16 cellular contexts compared by ENCODE assay signal in the genomic region with DNA sequence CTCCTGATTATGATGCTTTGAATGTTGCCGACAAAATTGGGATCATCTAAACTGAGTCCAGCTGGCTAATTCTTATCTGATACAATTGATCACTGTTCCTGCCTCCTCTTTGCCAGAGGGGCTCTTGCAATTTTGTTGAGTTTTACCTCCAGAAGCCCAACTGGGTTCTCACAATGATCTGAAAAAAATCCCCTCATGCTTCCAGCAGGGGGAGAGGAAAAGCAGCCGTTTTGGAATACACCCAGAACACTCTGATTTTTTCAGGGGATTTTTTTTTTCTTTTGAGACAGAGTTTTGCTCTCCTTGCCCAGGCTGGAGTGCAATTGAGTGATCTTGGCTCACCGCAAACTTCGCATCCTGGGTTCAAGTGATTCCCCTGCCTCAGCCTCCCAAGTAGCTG. TPM values are rescaled to one million over a fixed set of nuclear protein-coding genes. Genes with fewer than 3 reads are reported as not detected.
DNase-seq lines count a peak whose midpoint lies in the region; ATAC-seq and TF ChIP-seq lines count a peak whose summit lies in the region.
"Had no signal": no experiment of that assay in that cellular context is flagged by ENCODE, and none has a peak within 500 bp of the region (broad histone marks: within the 10 kb centered on the region; RNA-seq: fewer than 3 reads in every experiment).

No MANE protein-coding gene starts in this region.

- H3K27ac Mint-ChIP-seq in activated T-helper 1 cell treated with anti-CD3 and anti-CD28 coated beads, Interleukin-12 subunit alpha, Interleukin-12 subunit beta, Interleukin-2, Interleukin-4 antibody, amounts not matched to agents 30 ng/mL and 10 ng/mL and 1 ng/mL, durations not matched to agents 14 hours and 24 hours and 36 hours = no peak overlapping the region

- H3K4me3 Mint-ChIP-seq in activated T-helper 1 cell treated with anti-CD3 and anti-CD28 coated beads, Interleukin-12 subunit alpha, Interleukin-12 subunit beta, Interleukin-2, Interleukin-4 antibody, amounts not matched to agents 30 ng/mL and 10 ng/mL and 1 ng/mL, durations not matched to agents 14 hours and 24 hours and 36 hours = no peak overlapping the region

- POLR2A ChIA-PET in PC-3 (lab: Charles Lee; ENCODE audit: unreplicated experiment) = no interaction called here

- no peak overlapping the region for H3K27ac ChIP-seq in PC-3 (ENCODE audit: low read length)
- H3K27ac ChIP-seq: A549, HL-60, transverse colon had no signal

- peaks cover 8% of the 10 kb centered on the region; the same call in 1 of the 2 replicates for H3K4me1 ChIP-seq in PC-3 (ENCODE audit: insufficient read depth, low read length)
- H3K4me1 ChIP-seq: A549 had no signal

- peak; percentile 42; the same call in 1 of the 2 replicates for TF ChIP-seq CTCF in PC-3 (conservative IDR thresholded peaks at IDR 0.05; ENCODE audit: low read depth, low read length)
- peak; percentile 31 for TF ChIP-seq CTCF in epithelial cell of esophagus (IDR thresholded peaks at IDR 0.05; ENCODE audit: insufficient read depth, low read depth, low read length, missing control alignments)
- peak; percentile 54 for TF ChIP-seq CTCF in retinal pigment epithelial cell (conservative IDR thresholded peaks at IDR 0.05; ENCODE audit: low read depth, low read length)

- H3K9me2 ChIP-seq in PC-3 (replicated peaks; ENCODE audit: low read length) = no peaks in the 10 kb centered on the region

- no peaks in the 10 kb centered on the region for H3K36me3 Mint-ChIP-seq in activated T-helper 1 cell treated with anti-CD3 and anti-CD28 coated beads, Interleukin-12 subunit alpha, Interleukin-12 subunit beta, Interleukin-2, Interleukin-4 antibody, amounts not matched to agents 30 ng/mL and 10 ng/mL and 1 ng/mL, durations not matched to agents 14 hours and 24 hours and 36 hours (ENCODE audit: low read depth)

- H3K9me3 ChIP-seq in PC-3 (ENCODE audit: low read length) = no peaks in the 10 kb centered on the region
- H3K9me3 ChIP-seq: A549, transverse colon had no signal

- H2AFZ ChIP-seq in PC-3 (ENCODE audit: low read length) = no peak overlapping the region

- DNase-seq in NCI-H1694 treated with DMSO at 0.1 percent for 48 hours (lab: John Stamatoyannopoulos, UW) (peak; percentile 16), NCI-H1694 (lab: John Stamatoyannopoulos, UW) (no peak), PC-3 (no peak), epithelial cell of esophagus (ENCODE audit: low read depth) (no peak), retinal pigment epithelial cell (ENCODE audit: low read depth) (no peak), NOMO-1 treated with DMSO at 0.1 percent for 48 hours (lab: John Stamatoyannopoulos, UW; ENCODE audit: unreplicated experiment) (no peak), MV-4-11 (lab: John Stamatoyannopoulos, UW) (no peak)
- no peak for DNase-seq in activated T-helper 1 cell treated with anti-CD3 and anti-CD28 coated beads, Interleukin-12 subunit alpha, Interleukin-12 subunit beta, Interleukin-2, Interleukin-4 antibody, amounts not matched to agents 30 ng/mL and 10 ng/mL and 1 ng/mL, durations not matched to agents 14 hours and 24 hours and 36 hours (ENCODE audit: low spot score)
- DNase-seq: activated T-cell treated with anti-CD3 and anti-CD28 coated beads, Interleukin-2, amount 50 U/mL, for 1 hour; erythroblast; GF-D8; NCI-H82; transverse colon had no signal

- peaks cover 2% of the 10 kb centered on the region for H3K27me3 Mint-ChIP-seq in activated T-helper 1 cell treated with anti-CD3 and anti-CD28 coated beads, Interleukin-12 subunit alpha, Interleukin-12 subunit beta, Interleukin-2, Interleukin-4 antibody, amounts not matched to agents 30 ng/mL and 10 ng/mL and 1 ng/mL, durations not matched to agents 14 hours and 24 hours and 36 hours (ENCODE audit: insufficient read depth)

- BruUV-seq in PC-3 (replicated peaks; lab: Mats Ljungman, UMichigan) = no TSS peak

- H3K27me3 ChIP-seq in PC-3 (ENCODE audit: low read length) = no peaks in the 10 kb centered on the region
- H3K27me3 ChIP-seq: transverse colon had no signal

- no peak for ATAC-seq in PC-3
- ATAC-seq: activated CD4-positive, CD25-positive, alpha-beta regulatory T cell treated with anti-CD3 and anti-CD28 coated beads, Interleukin-2, amount 50 U/mL, for 24 hours had no signal

- no peaks in the 10 kb centered on the region for H3F3A ChIP-seq in PC-3 (ENCODE audit: low read length, unreplicated experiment)

- H3K9ac ChIP-seq in PC-3 (ENCODE audit: low read length) = no peak overlapping the region

- H3K4me3 ChIP-seq in PC-3 (ENCODE audit: low read length) = no peak overlapping the region
- no peak overlapping the region for H3K4me3 ChIP-seq in epithelial cell of esophagus (ENCODE audit: low read length)
- H3K4me3 ChIP-seq in retinal pigment epithelial cell (ENCODE audit: low read length) = no peak overlapping the region
- H3K4me3 ChIP-seq: A549, transverse colon had no signal

- H3K4me2 ChIP-seq in PC-3 (ENCODE audit: low read length) = no peak overlapping the region
- H3K4me2 ChIP-seq: A549 had no signal

- no peaks in the 10 kb centered on the region for H3K9me3 Mint-ChIP-seq in activated T-helper 1 cell treated with anti-CD3 and anti-CD28 coated beads, Interleukin-12 subunit alpha, Interleukin-12 subunit beta, Interleukin-2, Interleukin-4 antibody, amounts not matched to agents 30 ng/mL and 10 ng/mL and 1 ng/mL, durations not matched to agents 14 hours and 24 hours and 36 hours

- H3K4me1 Mint-ChIP-seq in activated T-helper 1 cell treated with anti-CD3 and anti-CD28 coated beads, Interleukin-12 subunit alpha, Interleukin-12 subunit beta, Interleukin-2, Interleukin-4 antibody, amounts not matched to agents 30 ng/mL and 10 ng/mL and 1 ng/mL, durations not matched to agents 14 hours and 24 hours and 36 hours (ENCODE audit: low read depth) = peaks cover 8% of the 10 kb centered on the region

- CTCF ChIA-PET in PC-3 (lab: Charles Lee) = no interaction called here

- H3K79me2 ChIP-seq in PC-3 (ENCODE audit: low read length) = no peaks in the 10 kb centered on the region

- no peaks in the 10 kb centered on the region for H4K20me1 ChIP-seq in PC-3 (ENCODE audit: low read length)

- H3K36me3 ChIP-seq in PC-3 (ENCODE audit: low read depth, low read length) = no peaks in the 10 kb centered on the region
- H3K36me3 ChIP-seq: transverse colon had no signal

- intact Hi-C loops in PC-3 (cut with micrococcal nuclease) = no loop called here
- intact Hi-C loops in activated T-helper 1 cell treated with anti-CD3 and anti-CD28 coated beads, Interleukin-12 subunit alpha, Interleukin-12 subunit beta, Interleukin-2, Interleukin-4 antibody, amounts not matched to agents 30 ng/mL and 10 ng/mL and 1 ng/mL, durations not matched to agents 14 hours and 24 hours and 36 hours (cut with micrococcal nuclease) = no loop called here

RNA-seq across cellular contexts. Expression of a gene that starts 13.9 kb away (rescaled TPM):
- total RNA-seq in PC-3 (2014; rRNA removed) = 24.2 and 45.2 TPM in 2 replicates
- 82.0 and 90.9 TPM in 2 replicates for total RNA-seq in activated T-helper 1 cell treated with anti-CD3 and anti-CD28 coated beads, Interleukin-12 subunit alpha, Interleukin-12 subunit beta, Interleukin-2, Interleukin-4 antibody, amounts not matched to agents 30 ng/mL and 10 ng/mL and 1 ng/mL, durations not matched to agents 14 hours and 24 hours and 36 hours

RNA-seq across cellular contexts. Expression of a gene that starts 47.2 kb away (rescaled TPM):
- 3,669 and 3,712 TPM in 2 replicates for total RNA-seq in PC-3 (2014; rRNA removed)
- total RNA-seq in activated T-helper 1 cell treated with anti-CD3 and anti-CD28 coated beads, Interleukin-12 subunit alpha, Interleukin-12 subunit beta, Interleukin-2, Interleukin-4 antibody, amounts not matched to agents 30 ng/mL and 10 ng/mL and 1 ng/mL, durations not matched to agents 14 hours and 24 hours and 36 hours = 3,370 and 3,388 TPM in 2 replicates
